ENCODE assay signal across 1 cellular context in genomic region chr20:48610996-48611395, GRCh38.
A peak's percentile ranks its signal among the peaks of the same experiment; 100 is the strongest.
TF ChIP-seq lines count a peak whose summit lies in the region.

No MANE protein-coding gene starts in this region.

TF ChIP-seq in GM12878, 131 proteins besides CTCF, POLR2A, EP300 and RAD21:
- TF ChIP-seq PKNOX1 (IDR thresholded peaks at IDR 0.05): no peak
- peak; percentile 77 for TF ChIP-seq ZBTB40 (IDR thresholded peaks at IDR 0.05; ENCODE audit: borderline replicate concordance)
